26 cellular contexts compared by ENCODE assay signal in the genomic region with DNA sequence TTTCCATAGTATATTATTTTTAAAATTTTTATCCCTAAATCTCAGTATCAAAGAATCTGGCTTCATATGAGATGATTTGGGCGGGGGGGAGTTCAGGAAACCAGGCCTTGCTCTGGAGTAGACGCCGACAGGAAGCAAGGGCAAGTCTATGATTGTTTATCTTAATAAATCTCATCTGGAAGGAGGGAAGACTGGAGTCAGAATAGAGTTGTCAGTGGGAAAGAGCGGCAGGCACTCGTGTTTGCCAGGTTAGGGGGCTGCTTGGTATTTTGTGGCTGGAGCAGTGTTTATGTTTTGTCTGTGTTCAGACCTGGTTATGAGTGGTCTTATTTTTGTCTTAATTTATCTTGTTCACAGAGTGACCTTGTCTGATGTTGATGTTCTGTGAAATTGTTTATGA.
DNase-seq lines count a peak whose midpoint lies in the region; ATAC-seq and TF ChIP-seq lines count a peak whose summit lies in the region.
"Had no signal": no experiment of that assay in that cellular context is flagged by ENCODE, and none has a peak within 500 bp of the region (broad histone marks: within the 10 kb centered on the region; RNA-seq: fewer than 3 reads in every experiment).

No MANE protein-coding gene starts in this region.

- H3K36me3 Mint-ChIP-seq in endodermal cell (ENCODE audit: low read depth) (no peaks in the 10 kb centered on the region), nephron progenitor cell (ENCODE audit: low read depth) (no peaks in the 10 kb centered on the region)
- H3K36me3 Mint-ChIP-seq: naive thymus-derived CD8-positive, alpha-beta T cell had no signal

- peaks cover 7% of the 10 kb centered on the region for H3K4me1 ChIP-seq in endodermal cell (ENCODE audit: control insufficient read depth, insufficient read depth, low read length)
- peaks cover 0 to 17% (median 10%) of the 10 kb centered on the region in 6 donors for H3K4me1 ChIP-seq in spleen
- H3K4me1 ChIP-seq: parathyroid adenoma had no signal

- H3K4me3 Mint-ChIP-seq in endodermal cell (no peak overlapping the region), nephron progenitor cell (no peak overlapping the region)
- H3K4me3 Mint-ChIP-seq: activated T-cell treated with anti-CD3 and anti-CD28 coated beads, Interleukin-2, amount 50 U/mL, for 4 hours; naive thymus-derived CD8-positive, alpha-beta T cell had no signal

- DNase-seq in A172 (ENCODE audit: low spot score) (peak; percentile 34), SK-N-DZ (ENCODE audit: low spot score) (peak; percentile 37), endodermal cell (no peak), nephron progenitor cell (no peak), spleen (no peak), iPS-NIHi11 (ENCODE audit: low spot score) (no peak)
- DNase-seq: activated CD4-positive, alpha-beta T cell treated with anti-CD3 and anti-CD28 coated beads for 48 hours; activated naive CD4-positive, alpha-beta T cell treated with Interleukin-2 at 50 U/mL for 16 hours; activated T-cell treated with anti-CD3 and anti-CD28 coated beads, Interleukin-2, amount 50 U/mL, for 4 hours; C1 segment of cervical spinal cord; Calu3; DND-41; dorsolateral prefrontal cortex; foreskin fibroblast; heart left ventricle; left cardiac atrium; naive thymus-derived CD8-positive, alpha-beta T cell; NCI-H1105; NCI-H2029 treated with DMSO at 0.1 percent for 48 hours; NCI-H226; NCI-H748 treated with DMSO at 0.1 percent for 48 hours; RPMI8226 had no signal

- H3K27me3 Mint-ChIP-seq in endodermal cell (ENCODE audit: insufficient read depth) (no peaks in the 10 kb centered on the region), nephron progenitor cell (ENCODE audit: low read depth, poor library complexity) (no peaks in the 10 kb centered on the region)

- TF ChIP-seq POLR2A in spleen (IDR thresholded peaks at IDR 0.05): no peak

- WGBS in endodermal cell (ENCODE audit: insufficient coverage in 1 of 2, insufficient read length in 1 of 2), 2 experiments: 90 to 94% methylated on average over 4 to 5 of the region's 5 CpGs
- 32 to 49% (median 41%) methylated on average over 5 of the region's 5 CpGs for WGBS in spleen, 5 donors

- intact Hi-C loops in spleen (cut with DNase I; ENCODE audit: low total_unique reads): loop anchor here (10.0 kb wide), 1 partner anchor 179 kb away; the partner anchor contains the start of gene GASK1B

- H3K27me3 ChIP-seq in endodermal cell (ENCODE audit: control insufficient read depth, insufficient read depth, low read length, poor library complexity, severe bottlenecking) (no peaks in the 10 kb centered on the region), spleen (replicated peaks in 1 of 7) (no peaks in the 10 kb centered on the region)
- H3K27me3 ChIP-seq: dorsolateral prefrontal cortex, heart left ventricle had no signal

- H3K4me1 Mint-ChIP-seq in endodermal cell: peaks cover 38% of the 10 kb centered on the region
- peaks cover 25% of the 10 kb centered on the region for H3K4me1 Mint-ChIP-seq in nephron progenitor cell
- H3K4me1 Mint-ChIP-seq: naive thymus-derived CD8-positive, alpha-beta T cell had no signal

- H3K4me3 ChIP-seq in endodermal cell (ENCODE audit: low read length) (no peak overlapping the region), spleen (no peak overlapping the region)
- H3K4me3 ChIP-seq: dorsolateral prefrontal cortex, heart left ventricle had no signal

- H3K27ac Mint-ChIP-seq in endodermal cell (peak overlapping the region; percentile 28), nephron progenitor cell (peak overlapping the region; percentile 93)
- H3K27ac Mint-ChIP-seq: naive thymus-derived CD8-positive, alpha-beta T cell had no signal

- no peak overlapping the region for H3K27ac ChIP-seq in endodermal cell (ENCODE audit: low read depth, low read length)
- H3K27ac ChIP-seq in spleen: peak overlapping the region in 3 of 8 donors; percentile 13 to 42 (median 35)
- H3K27ac ChIP-seq: dorsolateral prefrontal cortex, epithelial cell of prostate, parathyroid adenoma had no signal

- no peak for TF ChIP-seq CTCF in endodermal cell (conservative IDR thresholded peaks at IDR 0.05)
- TF ChIP-seq CTCF in nephron progenitor cell (IDR thresholded peaks at IDR 0.05): no peak
- TF ChIP-seq CTCF in spleen (IDR thresholded peaks at IDR 0.05 in 8 of 11, conservative IDR thresholded peaks at IDR 0.05 in 3 of 11): no peak

- H3K9me3 Mint-ChIP-seq in endodermal cell (no peaks in the 10 kb centered on the region), nephron progenitor cell (no peaks in the 10 kb centered on the region)
- H3K9me3 Mint-ChIP-seq: activated T-cell treated with anti-CD3 and anti-CD28 coated beads, Interleukin-2, amount 50 U/mL, for 4 hours had no signal

- no peak overlapping the region for H3K9ac ChIP-seq in endodermal cell (ENCODE audit: extremely low read depth, low read length, poor library complexity, severe bottlenecking)
- H3K9ac ChIP-seq: parathyroid adenoma had no signal

- no peaks in the 10 kb centered on the region for H3K9me3 ChIP-seq in endodermal cell (ENCODE audit: control insufficient read depth, low read length)
- no peaks in the 10 kb centered on the region for H3K9me3 ChIP-seq in spleen
- H3K9me3 ChIP-seq: heart left ventricle had no signal

- ATAC-seq in GM21786 (IDR thresholded peaks at IDR 0.05; ENCODE audit: unreplicated experiment) (no peak), HG02571 (IDR thresholded peaks at IDR 0.05; ENCODE audit: unreplicated experiment) (no peak)
- ATAC-seq: activated T-cell treated with anti-CD3 and anti-CD28 coated beads, Interleukin-2, amount 50 U/mL, for 4 hours; heart left ventricle; left cardiac atrium; naive thymus-derived CD8-positive, alpha-beta T cell had no signal

- H3K36me3 ChIP-seq in endodermal cell (ENCODE audit: control insufficient read depth, insufficient read depth, low read length) (no peaks in the 10 kb centered on the region), spleen (no peaks in the 10 kb centered on the region)
- H3K36me3 ChIP-seq: heart left ventricle had no signal

Comparison
In these comparisons a context has a peak if more than half of its experiments do, and no peak if none do; other contexts are left out.
1. DNase-seq: peak in A172 (single experiment) and SK-N-DZ (single experiment); none in endodermal cell (single experiment), nephron progenitor cell (single experiment), spleen (single experiment) and iPS-NIHi11 (single experiment).